ENCODE assay signal across 1 cellular context in the genomic region with DNA sequence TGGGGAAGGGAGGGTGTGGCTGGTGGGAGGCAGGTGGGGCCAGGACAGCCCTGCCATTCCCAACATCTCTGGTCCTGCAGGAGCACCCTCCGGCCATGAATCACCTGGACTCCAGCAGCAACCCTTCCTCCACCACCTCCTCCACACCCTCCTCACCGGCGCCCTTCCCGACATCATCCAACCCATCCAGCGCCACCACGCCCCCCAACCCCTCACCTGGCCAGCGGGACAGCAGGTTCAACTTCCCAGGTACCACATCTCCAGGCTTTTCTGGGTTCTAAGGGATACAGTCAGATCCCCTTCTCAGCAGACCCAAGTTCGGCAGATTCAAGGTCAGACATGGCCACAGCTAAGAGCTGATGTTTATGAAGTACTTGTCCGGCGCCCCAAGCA.
TF ChIP-seq lines count a peak whose summit lies in the region.

No MANE protein-coding gene starts in this region.

TF ChIP-seq in IMR-90, 13 proteins besides CTCF, POLR2A, EP300 and RAD21:
- no peak for TF ChIP-seq CHD1 (IDR thresholded peaks at IDR 0.05; ENCODE audit: low read depth, low read length)
- no peak for TF ChIP-seq RCOR1 (IDR thresholded peaks at IDR 0.05; ENCODE audit: insufficient replicate concordance, low read length)
- TF ChIP-seq, protein P1, sequence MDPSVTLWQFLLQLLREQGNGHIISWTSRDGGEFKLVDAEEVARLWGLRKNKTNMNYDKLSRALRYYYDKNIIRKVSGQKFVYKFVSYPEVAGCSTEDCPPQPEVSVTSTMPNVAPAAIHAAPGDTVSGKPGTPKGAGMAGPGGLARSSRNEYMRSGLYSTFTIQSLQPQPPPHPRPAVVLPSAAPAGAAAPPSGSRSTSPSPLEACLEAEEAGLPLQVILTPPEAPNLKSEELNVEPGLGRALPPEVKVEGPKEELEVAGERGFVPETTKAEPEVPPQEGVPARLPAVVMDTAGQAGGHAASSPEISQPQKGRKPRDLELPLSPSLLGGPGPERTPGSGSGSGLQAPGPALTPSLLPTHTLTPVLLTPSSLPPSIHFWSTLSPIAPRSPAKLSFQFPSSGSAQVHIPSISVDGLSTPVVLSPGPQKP (IDR thresholded peaks at IDR 0.05; ENCODE audit: borderline replicate concordance, low read depth, low read length), result no peak
- no peak for TF ChIP-seq MAFK (IDR thresholded peaks at IDR 0.05; ENCODE audit: low read depth, low read length)
- TF ChIP-seq CEBPB (IDR thresholded peaks at IDR 0.05; ENCODE audit: low read depth, low read length), result no peak
- no peak for TF ChIP-seq FOS (IDR thresholded peaks at IDR 0.05; ENCODE audit: low read depth, low read length)
- TF ChIP-seq NFE2L2 (IDR thresholded peaks at IDR 0.05; ENCODE audit: low read depth, low read length), result no peak
- no peak for TF ChIP-seq RFX5 (IDR thresholded peaks at IDR 0.05; ENCODE audit: low read depth, low read length)
- TF ChIP-seq SMC3 (IDR thresholded peaks at IDR 0.05; ENCODE audit: low read depth, low read length), result no peak
- TF ChIP-seq, protein P2, sequence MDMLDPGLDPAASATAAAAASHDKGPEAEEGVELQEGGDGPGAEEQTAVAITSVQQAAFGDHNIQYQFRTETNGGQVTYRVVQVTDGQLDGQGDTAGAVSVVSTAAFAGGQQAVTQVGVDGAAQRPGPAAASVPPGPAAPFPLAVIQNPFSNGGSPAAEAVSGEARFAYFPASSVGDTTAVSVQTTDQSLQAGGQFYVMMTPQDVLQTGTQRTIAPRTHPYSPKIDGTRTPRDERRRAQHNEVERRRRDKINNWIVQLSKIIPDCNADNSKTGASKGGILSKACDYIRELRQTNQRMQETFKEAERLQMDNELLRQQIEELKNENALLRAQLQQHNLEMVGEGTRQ (IDR thresholded peaks at IDR 0.05; ENCODE audit: low read depth, low read length), result no peak
- TF ChIP-seq BHLHE40 (IDR thresholded peaks at IDR 0.05; ENCODE audit: low read depth, low read length), result no peak
- TF ChIP-seq MAZ (IDR thresholded peaks at IDR 0.05; ENCODE audit: borderline replicate concordance, low read depth, low read length), result no peak
- no peak for TF ChIP-seq MXI1 (IDR thresholded peaks at IDR 0.05; ENCODE audit: borderline replicate concordance, low read depth, low read length)
